16 cellular contexts compared by ENCODE assay signal in genomic region chr1:32733573-32734321, GRCh38. TPM values are rescaled to one million over a fixed set of nuclear protein-coding genes. Genes with fewer than 3 reads are reported as not detected.
DNase-seq lines count a peak whose midpoint lies in the region; TF ChIP-seq lines count a peak whose summit lies in the region.
"Had no signal": no experiment of that assay in that cellular context is flagged by ENCODE, and none has a peak within 500 bp of the region (broad histone marks: within the 10 kb centered on the region; RNA-seq: fewer than 3 reads in every experiment).

No MANE protein-coding gene starts in this region.

- TF ChIP-seq CTCF in GM20000 (IDR thresholded peaks at IDR 0.05; ENCODE audit: extremely low read depth, missing control alignments) (no peak), endothelial cell (IDR thresholded peaks at IDR 0.05; ENCODE audit: unreplicated experiment) (no peak)

- no peaks in the 10 kb centered on the region for H3K36me3 Mint-ChIP-seq in endothelial cell (ENCODE audit: low read depth, unreplicated experiment)
- H3K36me3 Mint-ChIP-seq: CD4-positive, alpha-beta memory T cell; natural killer cell had no signal

- no peak overlapping the region for H3K4me3 Mint-ChIP-seq in endothelial cell (ENCODE audit: unreplicated experiment)
- H3K4me3 Mint-ChIP-seq: CD4-positive, alpha-beta memory T cell; natural killer cell had no signal

- DNase-seq in GM20000 (ENCODE audit: low spot score) (peak; percentile 52), NCI-H774 (lab: John Stamatoyannopoulos, UW) (peak; percentile 76), endothelial cell (ENCODE audit: low spot score) (peak; percentile 49), retina (peak; percentile 69), HuH-7 (ENCODE audit: low spot score) (no peak), cerebellum (ENCODE audit: low spot score) (no peak)
- no peak for DNase-seq in effector CD8-positive, alpha-beta T cell (lab: John Stamatoyannopoulos, UW)
- DNase-seq: activated CD4-positive, alpha-beta T cell treated with anti-CD3 and anti-CD28 coated beads, Interleukin-2, amount 50 U/mL, for 48 hours; activated gamma-delta T cell treated with Interleukin-2 at 50 U/mL for 16 hours; CD4-positive, alpha-beta memory T cell; GF-D8; HCEC 1CT; left cardiac atrium; natural killer cell; NCI-H345; small intestine had no signal

- H3K4me1 Mint-ChIP-seq in endothelial cell (ENCODE audit: unreplicated experiment) = peaks cover 14% of the 10 kb centered on the region

- H3K27ac Mint-ChIP-seq in endothelial cell (ENCODE audit: unreplicated experiment) = peak overlapping the region; percentile 84
- H3K27ac Mint-ChIP-seq: CD4-positive, alpha-beta memory T cell; natural killer cell had no signal

- peaks cover 9% of the 10 kb centered on the region for H3K27me3 Mint-ChIP-seq in endothelial cell (ENCODE audit: unreplicated experiment)

- no peaks in the 10 kb centered on the region for H3K9me3 Mint-ChIP-seq in endothelial cell (ENCODE audit: unreplicated experiment)
- H3K9me3 Mint-ChIP-seq: CD4-positive, alpha-beta memory T cell; natural killer cell had no signal

RNA-seq across cellular contexts. Expression of gene SYNC, which starts 31.2 kb away (rescaled TPM):
- total RNA-seq in endothelial cell (ENCODE audit: unreplicated experiment) (0.49 TPM), cerebellum (2.4 TPM)
- total RNA-seq: CD4-positive, alpha-beta memory T cell; natural killer cell had no signal

Comparison
In these comparisons a context has a peak if more than half of its experiments do, and no peak if none do; other contexts are left out.
1. DNase-seq: peak in GM20000 (single experiment), NCI-H774 (single experiment), endothelial cell (single experiment) and retina (single experiment); none in HuH-7 (single experiment), cerebellum (single experiment) and effector CD8-positive, alpha-beta T cell (single experiment).